8 cellular contexts compared by ENCODE assay signal in genomic region chr11:57530596-57531507, GRCh38. TPM values are rescaled to one million over a fixed set of nuclear protein-coding genes. Genes with fewer than 3 reads are reported as not detected.
A peak's percentile ranks its signal among the peaks of the same experiment; 100 is the strongest.
DNase-seq lines count a peak whose midpoint lies in the region; ATAC-seq, FAIRE-seq and TF ChIP-seq lines count a peak whose summit lies in the region.

A gene with protein sequence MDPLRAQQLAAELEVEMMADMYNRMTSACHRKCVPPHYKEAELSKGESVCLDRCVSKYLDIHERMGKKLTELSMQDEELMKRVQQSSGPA (minus strand): TSS chr11:57530754. CDS start chr11:57530189, 565 bp downstream.

- H3K27me3 Mint-ChIP-seq in WTC11 (ENCODE audit: low read depth), result peaks cover 9% of the 10 kb centered on the region

- peak within 1 kb of the TSS; percentile 98 for H3K27ac Mint-ChIP-seq in WTC11

- DNase-seq in AG04450 (ENCODE audit: low read depth, low spot score) (peak; percentile 86), NCI-H226 (peak; percentile 97), WTC11 (ENCODE audit: low spot score) (peak; percentile 94), cardiac fibroblast (ENCODE audit: low read depth in 2 of 2) (peak; percentile 97), iPS-NIHi11 (ENCODE audit: low spot score) (peak; percentile 94), small intestine (peak; percentile 100)

- H3K4me1 ChIP-seq in small intestine (ENCODE audit: control insufficient read depth in 2 of 2, insufficient read depth in 1 of 2, low read depth in 1 of 2, low read length in 1 of 2), result peaks cover 4% of the 10 kb centered on the region in 2 donors

- H3K4me3 ChIP-seq in AG04450 (ENCODE audit: low read depth, low read length) (peak within 1 kb of the TSS; percentile 99), cardiac fibroblast (replicated peaks in 1 of 2; ENCODE audit: low read depth in 2 of 2, low read length in 2 of 2) (peak within 1 kb of the TSS; percentile 66 to 88), small intestine (ENCODE audit: low read depth in 1 of 2, low read length in 2 of 2) (peak within 1 kb of the TSS; percentile 70 to 78)

- H3K9me3 ChIP-seq in AG04450 (ENCODE audit: control insufficient read depth, insufficient read depth, low read length) (no peaks in the 10 kb centered on the region), small intestine (ENCODE audit: control insufficient read depth, low read depth) (no peaks in the 10 kb centered on the region)

- POLR2A ChIA-PET in AG04450 (lab: Yijun Ruan, JAX) (interaction anchor here (0.5 to 0.7 kb wide), 2 partner anchors 111 to 208 kb away, joined by 3 to 4 read pairs; no protein-coding TSS in a partner anchor), WTC11 (lab: Charles Lee) (interaction anchor here (0.6 to 1.8 kb wide), 5 partner anchors 37 to 290 kb away, joined by 3 to 6 read pairs (median 4); no protein-coding TSS in a partner anchor)

- ATAC-seq in GM18909 (IDR thresholded peaks at IDR 0.05; ENCODE audit: poor library complexity, unreplicated experiment) (peak; percentile 99), HG03175 (IDR thresholded peaks at IDR 0.05; ENCODE audit: unreplicated experiment) (peak; percentile 98), WTC11 (peak; percentile 98)

- peaks cover 18% of the 10 kb centered on the region for H3K4me1 Mint-ChIP-seq in WTC11

- H3K27ac ChIP-seq in AG04450 (ENCODE audit: low read depth, low read length) (no peak within 1 kb of the TSS), small intestine (ENCODE audit: low read depth in 1 of 2, low read length in 1 of 2) (peak within 1 kb of the TSS; percentile 38 to 93)

- TF ChIP-seq CTCF in AG04450 (IDR thresholded peaks at IDR 0.05; ENCODE audit: low read depth, low read length) (no peak), WTC11 (IDR thresholded peaks at IDR 0.05) (no peak), cardiac fibroblast (IDR thresholded peaks at IDR 0.05; ENCODE audit: low read depth, low read length) (no peak)

- H3K36me3 Mint-ChIP-seq in WTC11, result peaks cover 8% of the 10 kb centered on the region

- peak within 1 kb of the TSS; percentile 96 for H3K4me3 Mint-ChIP-seq in WTC11

- H3K36me3 ChIP-seq in small intestine (ENCODE audit: control insufficient read depth in 2 of 2, insufficient read depth in 2 of 2, low read length in 2 of 2), result no peaks in the 10 kb centered on the region

- CTCF ChIA-PET in AG04450 (lab: Charles Lee), result interaction anchor here (1.0 to 7.6 kb wide), 8 partner anchors 38 to 993 kb away, joined by 4 to 215 read pairs (median 6); partner anchors contain the start of gene RTN4RL2
- CTCF ChIA-PET in WTC11 (lab: Charles Lee), result interaction anchor here (1.0 to 6.8 kb wide), 9 partner anchors 13 to 191 kb away, joined by 3 to 260 read pairs (median 4); partner anchors contain the start of gene SLC43A1

- peaks cover 5% of the 10 kb centered on the region for H3K27me3 ChIP-seq in AG04450 (ENCODE audit: control insufficient read depth, insufficient read depth, low read length)
- H3K27me3 ChIP-seq in small intestine (ENCODE audit: control insufficient read depth in 2 of 2, insufficient read depth in 2 of 2, low read length in 2 of 2), result no peaks in the 10 kb centered on the region

- FAIRE-seq in small intestine (lab: Jason Lieb, UNC), result peak; percentile 95

- no peaks in the 10 kb centered on the region for H3K9me3 Mint-ChIP-seq in WTC11

- 0% methylated on average over 49 of the region's 49 CpGs for WGBS in small intestine, 3 donors

TF ChIP-seq in WTC11, 78 proteins besides CTCF, POLR2A, EP300 and RAD21 (continues in another document):
- peak; percentile 54; the same call in 1 of the 2 replicates for TF ChIP-seq ZNF232 (CRISPR knock-in tag; IDR thresholded peaks at IDR 0.05)
- peak; percentile 78 for TF ChIP-seq USF2 (CRISPR knock-in tag; IDR thresholded peaks at IDR 0.05)
- TF ChIP-seq, protein P1, sequence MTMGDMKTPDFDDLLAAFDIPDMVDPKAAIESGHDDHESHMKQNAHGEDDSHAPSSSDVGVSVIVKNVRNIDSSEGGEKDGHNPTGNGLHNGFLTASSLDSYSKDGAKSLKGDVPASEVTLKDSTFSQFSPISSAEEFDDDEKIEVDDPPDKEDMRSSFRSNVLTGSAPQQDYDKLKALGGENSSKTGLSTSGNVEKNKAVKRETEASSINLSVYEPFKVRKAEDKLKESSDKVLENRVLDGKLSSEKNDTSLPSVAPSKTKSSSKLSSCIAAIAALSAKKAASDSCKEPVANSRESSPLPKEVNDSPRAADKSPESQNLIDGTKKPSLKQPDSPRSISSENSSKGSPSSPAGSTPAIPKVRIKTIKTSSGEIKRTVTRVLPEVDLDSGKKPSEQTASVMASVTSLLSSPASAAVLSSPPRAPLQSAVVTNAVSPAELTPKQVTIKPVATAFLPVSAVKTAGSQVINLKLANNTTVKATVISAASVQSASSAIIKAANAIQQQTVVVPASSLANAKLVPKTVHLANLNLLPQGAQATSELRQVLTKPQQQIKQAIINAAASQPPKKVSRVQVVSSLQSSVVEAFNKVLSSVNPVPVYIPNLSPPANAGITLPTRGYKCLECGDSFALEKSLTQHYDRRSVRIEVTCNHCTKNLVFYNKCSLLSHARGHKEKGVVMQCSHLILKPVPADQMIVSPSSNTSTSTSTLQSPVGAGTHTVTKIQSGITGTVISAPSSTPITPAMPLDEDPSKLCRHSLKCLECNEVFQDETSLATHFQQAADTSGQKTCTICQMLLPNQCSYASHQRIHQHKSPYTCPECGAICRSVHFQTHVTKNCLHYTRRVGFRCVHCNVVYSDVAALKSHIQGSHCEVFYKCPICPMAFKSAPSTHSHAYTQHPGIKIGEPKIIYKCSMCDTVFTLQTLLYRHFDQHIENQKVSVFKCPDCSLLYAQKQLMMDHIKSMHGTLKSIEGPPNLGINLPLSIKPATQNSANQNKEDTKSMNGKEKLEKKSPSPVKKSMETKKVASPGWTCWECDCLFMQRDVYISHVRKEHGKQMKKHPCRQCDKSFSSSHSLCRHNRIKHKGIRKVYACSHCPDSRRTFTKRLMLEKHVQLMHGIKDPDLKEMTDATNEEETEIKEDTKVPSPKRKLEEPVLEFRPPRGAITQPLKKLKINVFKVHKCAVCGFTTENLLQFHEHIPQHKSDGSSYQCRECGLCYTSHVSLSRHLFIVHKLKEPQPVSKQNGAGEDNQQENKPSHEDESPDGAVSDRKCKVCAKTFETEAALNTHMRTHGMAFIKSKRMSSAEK (CRISPR knock-in tag; IDR thresholded peaks at IDR 0.05; ENCODE audit: borderline replicate concordance), result no peak
- TF ChIP-seq, protein P2, sequence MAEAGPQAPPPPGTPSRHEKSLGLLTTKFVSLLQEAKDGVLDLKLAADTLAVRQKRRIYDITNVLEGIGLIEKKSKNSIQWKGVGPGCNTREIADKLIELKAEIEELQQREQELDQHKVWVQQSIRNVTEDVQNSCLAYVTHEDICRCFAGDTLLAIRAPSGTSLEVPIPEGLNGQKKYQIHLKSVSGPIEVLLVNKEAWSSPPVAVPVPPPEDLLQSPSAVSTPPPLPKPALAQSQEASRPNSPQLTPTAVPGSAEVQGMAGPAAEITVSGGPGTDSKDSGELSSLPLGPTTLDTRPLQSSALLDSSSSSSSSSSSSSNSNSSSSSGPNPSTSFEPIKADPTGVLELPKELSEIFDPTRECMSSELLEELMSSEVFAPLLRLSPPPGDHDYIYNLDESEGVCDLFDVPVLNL (CRISPR knock-in tag; IDR thresholded peaks at IDR 0.05; ENCODE audit: borderline replicate concordance, low read depth), result no peak
- peak; percentile 94 for TF ChIP-seq MYBL2 (CRISPR knock-in tag; IDR thresholded peaks at IDR 0.05)
- TF ChIP-seq, protein P3, sequence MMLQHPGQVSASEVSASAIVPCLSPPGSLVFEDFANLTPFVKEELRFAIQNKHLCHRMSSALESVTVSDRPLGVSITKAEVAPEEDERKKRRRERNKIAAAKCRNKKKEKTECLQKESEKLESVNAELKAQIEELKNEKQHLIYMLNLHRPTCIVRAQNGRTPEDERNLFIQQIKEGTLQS (CRISPR knock-in tag; conservative IDR thresholded peaks at IDR 0.05), result no peak
- TF ChIP-seq GRHL2 (CRISPR knock-in tag; IDR thresholded peaks at IDR 0.05; ENCODE audit: insufficient replicate concordance, severe bottlenecking), result no peak
- no peak for TF ChIP-seq SMAD3 (CRISPR knock-in tag; IDR thresholded peaks at IDR 0.05; ENCODE audit: borderline replicate concordance)
- TF ChIP-seq ZNF138 (CRISPR knock-in tag; conservative IDR thresholded peaks at IDR 0.05), result no peak
- no peak for TF ChIP-seq MXD4 (CRISPR knock-in tag; IDR thresholded peaks at IDR 0.05; ENCODE audit: borderline replicate concordance)
- no peak for TF ChIP-seq STAT6 (CRISPR knock-in tag; conservative IDR thresholded peaks at IDR 0.05; ENCODE audit: low read depth)

RNA-seq across cellular contexts. Expression of the gene that starts here (rescaled TPM):
- 76.6 and 82.8 TPM in 2 replicates for polyA plus RNA-seq in AG04450 (2011; rRNA removed)
- 29.2 and 33.0 TPM in 2 replicates for polyA minus RNA-seq in AG04450 (2011; rRNA and poly(A)+ RNA removed)
- 63.5 to 92.8 TPM (median 68.4 TPM) in 3 replicates for total RNA-seq in WTC11 (2021)
- 10 to 100 TPM; 58.4 to 84.8 (median 63.1) TPM for polyA plus RNA-seq in small intestine
